In the genomic region with DNA sequence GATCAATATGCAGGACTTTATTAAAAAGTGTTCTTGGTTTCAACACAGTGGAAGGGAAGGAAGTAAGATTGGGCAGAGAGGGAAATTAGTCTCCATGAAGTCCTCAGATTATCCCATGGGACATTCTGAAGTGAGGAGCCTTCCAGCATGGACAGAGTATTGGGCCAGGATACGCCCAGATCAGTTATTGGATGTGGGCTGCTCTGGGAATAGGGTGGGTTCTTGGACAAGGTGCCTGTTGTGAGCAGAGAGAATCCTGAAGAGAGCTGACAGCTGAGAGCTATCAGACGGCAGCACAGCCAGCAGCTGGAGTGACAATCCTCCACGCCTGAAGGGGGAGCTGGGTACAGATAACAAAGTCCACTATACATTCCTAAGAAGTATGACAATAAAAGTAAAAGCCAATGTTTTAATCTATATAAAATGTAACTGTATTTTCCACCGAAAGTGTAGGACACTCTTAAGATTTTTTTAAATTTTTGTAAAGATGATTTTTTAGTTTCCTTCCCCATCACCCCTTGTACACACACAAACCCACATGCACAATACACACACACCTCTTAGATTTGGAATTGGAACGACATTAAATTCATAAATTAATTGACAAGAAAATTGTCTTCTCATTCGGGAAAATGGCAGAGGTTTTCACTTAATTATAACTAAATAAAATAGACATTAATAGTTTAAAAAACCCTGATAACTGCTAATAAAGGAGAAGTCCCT, we compare ENCODE assay signal across 1 cellular context.
TF ChIP-seq lines count a peak whose summit lies in the region.

No MANE protein-coding gene starts in this region.

TF ChIP-seq in K562, 482 proteins besides CTCF, POLR2A, EP300 and RAD21 (continued from another document):
- TF ChIP-seq YY1 (IDR thresholded peaks at IDR 0.05; ENCODE audit: borderline replicate concordance in 1 of 3, control insufficient read depth in 1 of 3, extremely low read depth in 1 of 3, insufficient read depth in 3 of 3, insufficient read length in 1 of 3, insufficient replicate concordance in 2 of 3, low read depth in 1 of 3, low read length in 2 of 3) (peak in 1 of 3 experiments; percentile 44), BCL6 (CRISPR knock-in tag; IDR thresholded peaks at IDR 0.05) (no peak), TEAD2 (tag; IDR thresholded peaks at IDR 0.05) (peak; percentile 60; the same call in 1 of the 2 replicates), MXI1 (IDR thresholded peaks at IDR 0.05; ENCODE audit: low read depth, low read length) (peak; percentile 74; the same call in 1 of the 2 replicates), ILF3 (IDR thresholded peaks at IDR 0.05; ENCODE audit: borderline replicate concordance) (0 out of 2 replicates have a peak, but pooled peaks have one; percentile 53), CC2D1A (IDR thresholded peaks at IDR 0.05) (peak; percentile 86), ZNF165 (CRISPR knock-in tag; IDR thresholded peaks at IDR 0.05; ENCODE audit: borderline replicate concordance) (no peak), DLX4 (CRISPR knock-in tag; IDR thresholded peaks at IDR 0.05) (no peak), CHD1 (IDR thresholded peaks at IDR 0.05; ENCODE audit: low read length) (no peak), MCM7 (IDR thresholded peaks at IDR 0.05) (no peak), HCFC1 (IDR thresholded peaks at IDR 0.05; ENCODE audit: low read depth, low read length) (peak; percentile 25; the same call in 1 of the 2 replicates), CREM (IDR thresholded peaks at IDR 0.05; ENCODE audit: low read depth) (0 out of 2 replicates have a peak, but pooled peaks have one; percentile 28), DNMT1 (IDR thresholded peaks at IDR 0.05) (no peak), SIRT6 (IDR thresholded peaks at IDR 0.05; ENCODE audit: low read depth, low read length) (no peak), HNRNPH1 (optimal IDR thresholded peaks at IDR 0.05; ENCODE audit: low read depth, low read length) (no peak), CREB1 (IDR thresholded peaks at IDR 0.05) (0 out of 2 replicates have a peak, but pooled peaks have one; percentile 10), CREB1 (CRISPR knock-in tag; IDR thresholded peaks at IDR 0.05) (no peak), PTTG1 (tag; IDR thresholded peaks at IDR 0.05; ENCODE audit: low read depth) (no peak)
- TF ChIP-seq, protein P1, sequence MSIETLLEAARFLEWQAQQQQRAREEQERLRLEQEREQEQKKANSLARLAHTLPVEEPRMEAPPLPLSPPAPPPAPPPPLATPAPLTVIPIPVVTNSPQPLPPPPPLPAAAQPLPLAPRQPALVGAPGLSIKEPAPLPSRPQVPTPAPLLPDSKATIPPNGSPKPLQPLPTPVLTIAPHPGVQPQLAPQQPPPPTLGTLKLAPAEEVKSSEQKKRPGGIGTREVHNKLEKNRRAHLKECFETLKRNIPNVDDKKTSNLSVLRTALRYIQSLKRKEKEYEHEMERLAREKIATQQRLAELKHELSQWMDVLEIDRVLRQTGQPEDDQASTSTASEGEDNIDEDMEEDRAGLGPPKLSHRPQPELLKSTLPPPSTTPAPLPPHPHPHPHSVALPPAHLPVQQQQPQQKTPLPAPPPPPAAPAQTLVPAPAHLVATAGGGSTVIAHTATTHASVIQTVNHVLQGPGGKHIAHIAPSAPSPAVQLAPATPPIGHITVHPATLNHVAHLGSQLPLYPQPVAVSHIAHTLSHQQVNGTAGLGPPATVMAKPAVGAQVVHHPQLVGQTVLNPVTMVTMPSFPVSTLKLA (conservative IDR thresholded peaks at IDR 0.05): peak; percentile 35 to 53; a peak in 3 of 4 replicates
- TF ChIP-seq, protein P2, sequence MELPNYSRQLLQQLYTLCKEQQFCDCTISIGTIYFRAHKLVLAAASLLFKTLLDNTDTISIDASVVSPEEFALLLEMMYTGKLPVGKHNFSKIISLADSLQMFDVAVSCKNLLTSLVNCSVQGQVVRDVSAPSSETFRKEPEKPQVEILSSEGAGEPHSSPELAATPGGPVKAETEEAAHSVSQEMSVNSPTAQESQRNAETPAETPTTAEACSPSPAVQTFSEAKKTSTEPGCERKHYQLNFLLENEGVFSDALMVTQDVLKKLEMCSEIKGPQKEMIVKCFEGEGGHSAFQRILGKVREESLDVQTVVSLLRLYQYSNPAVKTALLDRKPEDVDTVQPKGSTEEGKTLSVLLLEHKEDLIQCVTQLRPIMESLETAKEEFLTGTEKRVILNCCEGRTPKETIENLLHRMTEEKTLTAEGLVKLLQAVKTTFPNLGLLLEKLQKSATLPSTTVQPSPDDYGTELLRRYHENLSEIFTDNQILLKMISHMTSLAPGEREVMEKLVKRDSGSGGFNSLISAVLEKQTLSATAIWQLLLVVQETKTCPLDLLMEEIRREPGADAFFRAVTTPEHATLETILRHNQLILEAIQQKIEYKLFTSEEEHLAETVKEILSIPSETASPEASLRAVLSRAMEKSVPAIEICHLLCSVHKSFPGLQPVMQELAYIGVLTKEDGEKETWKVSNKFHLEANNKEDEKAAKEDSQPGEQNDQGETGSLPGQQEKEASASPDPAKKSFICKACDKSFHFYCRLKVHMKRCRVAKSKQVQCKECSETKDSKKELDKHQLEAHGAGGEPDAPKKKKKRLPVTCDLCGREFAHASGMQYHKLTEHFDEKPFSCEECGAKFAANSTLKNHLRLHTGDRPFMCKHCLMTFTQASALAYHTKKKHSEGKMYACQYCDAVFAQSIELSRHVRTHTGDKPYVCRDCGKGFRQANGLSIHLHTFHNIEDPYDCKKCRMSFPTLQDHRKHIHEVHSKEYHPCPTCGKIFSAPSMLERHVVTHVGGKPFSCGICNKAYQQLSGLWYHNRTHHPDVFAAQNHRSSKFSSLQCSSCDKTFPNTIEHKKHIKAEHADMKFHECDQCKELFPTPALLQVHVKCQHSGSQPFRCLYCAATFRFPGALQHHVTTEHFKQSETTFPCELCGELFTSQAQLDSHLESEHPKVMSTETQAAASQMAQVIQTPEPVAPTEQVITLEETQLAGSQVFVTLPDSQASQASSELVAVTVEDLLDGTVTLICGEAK (IDR thresholded peaks at IDR 0.05): 0 out of 2 replicates have a peak, but pooled peaks have one; percentile 40
- TF ChIP-seq, protein P2 (CRISPR knock-in tag; IDR thresholded peaks at IDR 0.05): no peak
- TF ChIP-seq, protein P3, sequence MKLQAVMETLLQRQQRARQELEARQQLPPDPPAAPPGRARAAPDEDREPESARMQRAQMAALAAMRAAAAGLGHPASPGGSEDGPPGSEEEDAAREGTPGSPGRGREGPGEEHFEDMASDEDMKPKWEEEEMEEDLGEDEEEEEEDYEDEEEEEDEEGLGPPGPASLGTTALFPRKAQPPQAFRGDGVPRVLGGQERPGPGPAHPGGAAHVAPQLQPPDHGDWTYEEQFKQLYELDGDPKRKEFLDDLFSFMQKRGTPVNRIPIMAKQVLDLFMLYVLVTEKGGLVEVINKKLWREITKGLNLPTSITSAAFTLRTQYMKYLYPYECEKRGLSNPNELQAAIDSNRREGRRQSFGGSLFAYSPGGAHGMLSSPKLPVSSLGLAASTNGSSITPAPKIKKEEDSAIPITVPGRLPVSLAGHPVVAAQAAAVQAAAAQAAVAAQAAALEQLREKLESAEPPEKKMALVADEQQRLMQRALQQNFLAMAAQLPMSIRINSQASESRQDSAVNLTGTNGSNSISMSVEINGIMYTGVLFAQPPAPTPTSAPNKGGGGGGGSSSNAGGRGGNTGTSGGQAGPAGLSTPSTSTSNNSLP (IDR thresholded peaks at IDR 0.05; ENCODE audit: borderline replicate concordance, low read depth, low read length): peak; percentile 42; the same call in 1 of the 2 replicates
TF ChIP-seq in K562: peak in this region for 69.
